8 cellular contexts compared by ENCODE assay signal in genomic region chr12:57452937-57453509, GRCh38. TPM values are rescaled to one million over a fixed set of nuclear protein-coding genes. Genes with fewer than 3 reads are reported as not detected.
DNase-seq lines count a peak whose midpoint lies in the region; TF ChIP-seq lines count a peak whose summit lies in the region.

No MANE protein-coding gene starts in this region.

- H3K27me3 ChIP-seq in liver (ENCODE audit: control insufficient read depth in 4 of 4, insufficient read depth in 4 of 4, low read length in 3 of 4) = no peaks in the 10 kb centered on the region

- H3K9me3 ChIP-seq in liver (ENCODE audit: control insufficient read depth in 4 of 4, low read length in 3 of 4) = no peaks in the 10 kb centered on the region

- TF ChIP-seq CTCF in CD14-positive monocyte (IDR thresholded peaks at IDR 0.05) (peak; percentile 82), GM20000 (IDR thresholded peaks at IDR 0.05; ENCODE audit: extremely low read depth, missing control alignments) (peak; percentile 98), liver (IDR thresholded peaks at IDR 0.05; ENCODE audit: low read depth, low read length, missing input control) (peak; percentile 95)

- intact Hi-C loops in CD14-positive monocyte (cut with micrococcal nuclease) = loop anchor here (5.0 to 10.0 kb wide), 3 partner anchors 146 to 191 kb away; no protein-coding TSS in a partner anchor

- 29% methylated on average over 7 of the region's 7 CpGs for WGBS in liver

- peaks cover 0 to 2% (median 0%) of the 10 kb centered on the region in 7 donors for H3K9me3 Mint-ChIP-seq in CD14-positive monocyte

- H3K9ac ChIP-seq in liver (ENCODE audit: low read depth in 1 of 2, low read length in 2 of 2) = peak overlapping the region; percentile 24 to 35

- H3K4me3 Mint-ChIP-seq in CD14-positive monocyte = no peak overlapping the region

- peak; percentile 98 to 99 for TF ChIP-seq RAD21 in liver (IDR thresholded peaks at IDR 0.05)

- H3K27ac Mint-ChIP-seq in CD14-positive monocyte = peak overlapping the region in 2 of 7 donors; percentile 23 to 36

- DNase-seq in CD14-positive monocyte (ENCODE audit: low spot score) = peak; percentile 68
- peak; percentile 69 for DNase-seq in GM20000 (ENCODE audit: low spot score)
- DNase-seq in NCI-H1417 (lab: John Stamatoyannopoulos, UW) = peak; percentile 66 to 85 (median 70)
- DNase-seq in T1000 (lab: John Stamatoyannopoulos, UW) = peak; percentile 50
- peak in 2 of 3 donors; percentile 32 to 67 for DNase-seq in stimulated activated CD4-positive, alpha-beta T cell treated with anti-CD3 and anti-CD28 coated beads, TNF-alpha, amount 100 ng/mL, for 48 hours (ENCODE audit: low read depth in 3 of 3)
- no peak for DNase-seq in SKM-1 (lab: John Stamatoyannopoulos, UW; ENCODE audit: unreplicated experiment)

- peaks cover 0 to 3% (median 0%) of the 10 kb centered on the region in 4 donors for H3K36me3 ChIP-seq in liver (ENCODE audit: control insufficient read depth in 4 of 4, insufficient read depth in 3 of 4, low read depth in 1 of 4, low read length in 3 of 4)

- peaks cover 15% of the 10 kb centered on the region for H3K4me1 Mint-ChIP-seq in CD14-positive monocyte

- peak overlapping the region; percentile 74 for H3K27ac ChIP-seq in cingulate gyrus (ENCODE audit: low read depth, low read length)
- H3K27ac ChIP-seq in liver (ENCODE audit: low read depth in 1 of 2, low read length in 2 of 2) = peak overlapping the region; percentile 92 to 96

- peaks cover 6 to 15% (median 7%) of the 10 kb centered on the region in 3 donors for H3K27me3 Mint-ChIP-seq in CD14-positive monocyte (ENCODE audit: low read depth in 3 of 3)

- peaks cover 14 to 61% (median 36%) of the 10 kb centered on the region in 4 donors for H3K4me1 ChIP-seq in liver (ENCODE audit: control insufficient read depth in 4 of 4, insufficient read depth in 4 of 4, low read length in 3 of 4)

- no peaks in the 10 kb centered on the region for H3K36me3 Mint-ChIP-seq in CD14-positive monocyte

- no peak overlapping the region for H3K4me3 ChIP-seq in liver (ENCODE audit: low read depth in 1 of 3, low read length in 3 of 3)

TF ChIP-seq in liver, 16 proteins besides CTCF, POLR2A, EP300 and RAD21:
- no peak for TF ChIP-seq GABPA (IDR thresholded peaks at IDR 0.05 in 1 of 2, conservative IDR thresholded peaks at IDR 0.05 in 1 of 2)
- TF ChIP-seq HNF4G (IDR thresholded peaks at IDR 0.05) = peak; percentile 2
- no peak for TF ChIP-seq FOXA2 (IDR thresholded peaks at IDR 0.05)
- TF ChIP-seq HNF4A (conservative IDR thresholded peaks at IDR 0.05) = peak; percentile 14 to 21
TF ChIP-seq in liver: peak in this region for 2.

RNA-seq across cellular contexts. Expression of gene INHBE, which starts 2.1 kb away (rescaled TPM):
- polyA plus RNA-seq in CD14-positive monocyte (not detected), liver (100 to 1,000 TPM in 1 of 2 donors, 10 to 100 TPM in 1; 82.5 to 137 TPM)
- 100 to 1,000 TPM in 1 of 2 donors, 10 to 100 TPM in 1; 17.6 to 181 TPM for total RNA-seq in liver

RNA-seq across cellular contexts. Expression of gene GLI1, which starts 6.6 kb away (rescaled TPM):
- polyA plus RNA-seq in CD14-positive monocyte = not detected
- under 1 TPM; 0.09 to 0.25 TPM for total RNA-seq in liver
- under 1 TPM; 0.23 to 0.44 TPM for polyA plus RNA-seq in liver

RNA-seq across cellular contexts. Expression of gene INHBC, which starts 18.4 kb away (rescaled TPM):
- polyA plus RNA-seq in CD14-positive monocyte (not detected), liver (100 to 1,000 TPM in 1 of 2 donors, 10 to 100 TPM in 1; 71.0 to 134 TPM)
- 100 to 1,000 TPM in 1 of 2 donors, 1 to 10 TPM in 1; 2.8 to 102 TPM for total RNA-seq in liver

RNA-seq across cellular contexts. Expression of gene R3HDM2, which starts 22.2 kb away (rescaled TPM):
- 1 to 10 TPM; 4.2 to 7.3 TPM for polyA plus RNA-seq in CD14-positive monocyte
- total RNA-seq in liver = 10 to 100 TPM in 1 of 2 donors, 1 to 10 TPM in 1; 7.4 to 28.9 TPM
- polyA plus RNA-seq in liver = 10 to 100 TPM; 11.2 to 19.0 TPM

RNA-seq across cellular contexts. Expression of gene ARHGAP9, which starts 26.6 kb away (rescaled TPM):
- polyA plus RNA-seq in CD14-positive monocyte (100 to 1,000 TPM; 211 to 213 TPM), liver (1 to 10 TPM; 3.0 to 6.5 TPM)
- 10 to 100 TPM in 1 of 2 donors, 1 to 10 TPM in 1; 7.7 to 12.0 TPM for total RNA-seq in liver

Comparison
In these comparisons a context has a peak if more than half of its experiments do, and no peak if none do; other contexts are left out.
1. RNA of gene INHBE, which starts 2.1 kb away (polyA plus RNA-seq): 82.5 to 137 TPM in liver; not detected in CD14-positive monocyte; every median in the first group is over 10 times any median in the second.
2. RNA of gene INHBC, which starts 18.4 kb away (polyA plus RNA-seq): 71.0 to 134 TPM in liver; not detected in CD14-positive monocyte; every median in the first group is over 10 times any median in the second.
3. Peak in every context shown above with its lines, with median percentiles within 50 percentile points of each other: CTCF ChIP-seq.